Comparison of ENCODE assay signal across 11 cellular contexts in genomic region chr5:150139334-150139733, GRCh38. TPM values are rescaled to one million over a fixed set of nuclear protein-coding genes. Genes with fewer than 3 reads are reported as not detected.
DNase-seq lines count a peak whose midpoint lies in the region; ATAC-seq, FAIRE-seq and TF ChIP-seq lines count a peak whose summit lies in the region.
"Had no signal": no experiment of that assay in that cellular context is flagged by ENCODE, and none has a peak within 500 bp of the region (broad histone marks: within the 10 kb centered on the region; RNA-seq: fewer than 3 reads in every experiment).

No MANE protein-coding gene starts in this region.

- POLR2A ChIA-PET in A549 (lab: Yijun Ruan, JAX), result no interaction called here

- H3K4me1 ChIP-seq in A549, result peaks cover 66% of the 10 kb centered on the region
- peaks cover 91% of the 10 kb centered on the region for H3K4me1 ChIP-seq in fibroblast of lung (ENCODE audit: control insufficient read depth, extremely low read depth, insufficient read depth, low read length)
- H3K4me1 ChIP-seq in osteoblast (ENCODE audit: insufficient read depth, low read length), result peaks cover 84% of the 10 kb centered on the region
- H3K4me1 ChIP-seq in mucosa of descending colon (ENCODE audit: low read depth), result peaks cover 5% of the 10 kb centered on the region

- no peaks in the 10 kb centered on the region for H4K20me1 ChIP-seq in fibroblast of lung (ENCODE audit: control insufficient read depth, extremely low read depth, insufficient read depth, low read length)
- no peaks in the 10 kb centered on the region for H4K20me1 ChIP-seq in osteoblast (ENCODE audit: insufficient read depth, low read length)

- no peak for TF ChIP-seq EP300 in A549 (IDR thresholded peaks at IDR 0.05)

- TF ChIP-seq POLR2A in A549 (IDR thresholded peaks at IDR 0.05; ENCODE audit: low read length), result no peak

- 68% methylated on average over 6 of the region's 6 CpGs for WGBS in A549 (ENCODE audit: missing lambda C conversion rate)

- H3K27ac ChIP-seq in A549, result peak overlapping the region; percentile 55 to 93; a peak in 5 of 6 replicates
- peak overlapping the region; percentile 99 for H3K27ac ChIP-seq in fibroblast of lung (ENCODE audit: insufficient read depth, low read length)
- peak overlapping the region; percentile 96 for H3K27ac ChIP-seq in osteoblast (ENCODE audit: low read depth, low read length)

- no peak for DNase-seq in A549 (ENCODE audit: low read depth in 1 of 2, low spot score in 1 of 2)
- peak; percentile 75 for DNase-seq in RCC 7860 (ENCODE audit: low spot score)
- DNase-seq in fibroblast of lung (ENCODE audit: low read depth in 2 of 2), result peak; percentile 66 to 97
- no peak for DNase-seq in osteoblast (ENCODE audit: insufficient read length, low spot score, missing footprints)
- no peak for DNase-seq in COR-L47 (lab: John Stamatoyannopoulos, UW)
- DNase-seq in mucosa of descending colon, result no peak
- no peak for DNase-seq in DMS 273 (lab: John Stamatoyannopoulos, UW; ENCODE audit: unreplicated experiment)
- no peak for DNase-seq in NK-92 (lab: John Stamatoyannopoulos, UW; ENCODE audit: unreplicated experiment)
- DNase-seq: BE2C, SW 1271 had no signal

- H3K36me3 ChIP-seq in fibroblast of lung (ENCODE audit: control insufficient read depth, insufficient read depth, low read length), result peaks cover 25% of the 10 kb centered on the region
- peaks cover 36% of the 10 kb centered on the region for H3K36me3 ChIP-seq in osteoblast (ENCODE audit: insufficient read depth, low read length)
- no peaks in the 10 kb centered on the region for H3K36me3 ChIP-seq in mucosa of descending colon (ENCODE audit: low read depth)

- H3K79me2 ChIP-seq in fibroblast of lung (ENCODE audit: control insufficient read depth, insufficient read depth, low read length) (peaks cover 74% of the 10 kb centered on the region), osteoblast (ENCODE audit: insufficient read depth, low read length) (peaks cover 67% of the 10 kb centered on the region)

- ATAC-seq in A549, result no peak
- no peak for ATAC-seq in mucosa of descending colon

- H3K4me2 ChIP-seq in A549 (peak overlapping the region; percentile 38; the same call in 1 of the 3 replicates), fibroblast of lung (ENCODE audit: extremely low read depth, insufficient read depth, low read length) (peak overlapping the region; percentile 77), osteoblast (ENCODE audit: insufficient read depth, low read length) (peak overlapping the region; percentile 76)

- H3K4me3 ChIP-seq in A549 (no peak overlapping the region), fibroblast of lung (replicated peaks in 1 of 4; ENCODE audit: control extremely low read depth in 1 of 4, insufficient read depth in 1 of 4, low read depth in 3 of 4, low read length in 4 of 4) (peak overlapping the region in 1 of 4 experiments; percentile 0), osteoblast (ENCODE audit: insufficient read depth, low read length) (peak overlapping the region; percentile 22), mucosa of descending colon (no peak overlapping the region)
- H3K4me3 ChIP-seq: GM12878 had no signal

- CTCF ChIA-PET in A549 (lab: Yijun Ruan, JAX), result interaction anchor here (1.1 to 5.7 kb wide), 5 partner anchors 9 to 79 kb away, joined by 4 to 32 read pairs (median 17); no protein-coding TSS in a partner anchor

- peak overlapping the region; percentile 74 for H3K9ac ChIP-seq in fibroblast of lung (ENCODE audit: insufficient read depth, low read length)

- intact Hi-C loops in mucosa of descending colon (cut with DNase I, micrococcal nuclease), result no loop called here

- no peak for TF ChIP-seq RAD21 in A549 (conservative IDR thresholded peaks at IDR 0.05 in 1 of 2, IDR thresholded peaks at IDR 0.05 in 1 of 2)

- H3K27me3 ChIP-seq in fibroblast of lung (ENCODE audit: control insufficient read depth, insufficient read depth, low read length) (no peaks in the 10 kb centered on the region), osteoblast (ENCODE audit: insufficient read depth, low read length) (no peaks in the 10 kb centered on the region)
- H3K27me3 ChIP-seq: BE2C had no signal

- H2AFZ ChIP-seq in fibroblast of lung (ENCODE audit: low read length) (no peak overlapping the region), osteoblast (ENCODE audit: low read length) (no peak overlapping the region)

- no peaks in the 10 kb centered on the region for H3K9me3 ChIP-seq in A549
- H3K9me3 ChIP-seq in fibroblast of lung (ENCODE audit: control insufficient read depth, insufficient read depth, low read depth, low read length), result no peaks in the 10 kb centered on the region
- no peaks in the 10 kb centered on the region for H3K9me3 ChIP-seq in osteoblast (ENCODE audit: low read depth, low read length)
- H3K9me3 ChIP-seq in mucosa of descending colon, result no peaks in the 10 kb centered on the region
- H3K9me3 ChIP-seq: BE2C had no signal

- no peak for FAIRE-seq in A549 (lab: Jason Lieb, UNC)
- FAIRE-seq in RCC 7860 (lab: Jason Lieb, UNC), result no peak
- FAIRE-seq: GM12878 had no signal

- TF ChIP-seq CTCF in A549 (IDR thresholded peaks at IDR 0.05) (no peak), fibroblast of lung (conservative IDR thresholded peaks at IDR 0.05 in 1 of 2, IDR thresholded peaks at IDR 0.05 in 1 of 2; ENCODE audit: low read depth in 1 of 2, low read length in 2 of 2) (no peak), osteoblast (IDR thresholded peaks at IDR 0.05; ENCODE audit: extremely low read depth, low read depth, low read length) (no peak), mucosa of descending colon (IDR thresholded peaks at IDR 0.05) (no peak)

TF ChIP-seq in A549, 52 proteins besides CTCF, POLR2A, EP300 and RAD21 (continues in another document):
- TF ChIP-seq ATOH8 (CRISPR knock-in tag; IDR thresholded peaks at IDR 0.05; ENCODE audit: low read depth), result no peak

RNA-seq across cellular contexts. Expression of gene PDGFRB, which starts 16.3 kb away (rescaled TPM):
- polyA plus RNA-seq in A549 (2011; rRNA removed) (0.15 and 0.22 TPM in 2 replicates), A549 (2017; fragmentation: RNase III; extraction: RNeasy Plus Mini Kit Qiagen cat#74134 plus additional on column Dnase treatment) (0.05 to 0.24 TPM (median 0.22 TPM) in 3 replicates), fibroblast of lung (77.4 and 347 TPM in 2 replicates)
- polyA plus RNA-seq in A549 (2012; cell fraction: cytosol; rRNA removed), result 0.05 and 0.09 TPM in 2 replicates
- 0.18 and 0.38 TPM in 2 replicates for polyA plus RNA-seq in A549 (2012; cell fraction: nucleus; rRNA removed)
- 0.25 and 0.54 TPM in 2 replicates for polyA minus RNA-seq in A549 (2011; rRNA and poly(A)+ RNA removed)
- total RNA-seq in fibroblast of lung (151 and 231 TPM in 2 replicates), osteoblast (531 and 567 TPM in 2 replicates), mucosa of descending colon (10 to 100 TPM; 13.9 to 61.5 (median 27.1) TPM)
- polyA plus RNA-seq in fibroblast of lung (2012), result 109 and 618 TPM in 2 replicates
- polyA minus RNA-seq in fibroblast of lung (ENCODE audit: low replicate concordance), result 549 and 2,332 TPM in 2 replicates

RNA-seq across cellular contexts. Expression of gene CDX1, which starts 27.2 kb away (rescaled TPM):
- polyA plus RNA-seq in A549 (2011; rRNA removed) (not detected in 2 replicates), A549 (2017; fragmentation: RNase III; extraction: RNeasy Plus Mini Kit Qiagen cat#74134 plus additional on column Dnase treatment) (not detected in 3 replicates), fibroblast of lung (0.09 and 1.8 TPM in 2 replicates)
- not detected in 2 replicates for polyA plus RNA-seq in A549 (2012; cell fraction: cytosol; rRNA removed)
- polyA plus RNA-seq in A549 (2012; cell fraction: nucleus; rRNA removed), result not detected in 2 replicates
- not detected in 2 replicates for polyA minus RNA-seq in A549 (2011; rRNA and poly(A)+ RNA removed)
- total RNA-seq in fibroblast of lung (under 0.01 and 0.33 TPM in 2 replicates), osteoblast (0.29 and 0.36 TPM in 2 replicates), mucosa of descending colon (100 to 1,000 TPM; 140 to 306 (median 302) TPM)
- 1.6 TPM in 1 of 2 replicates, not detected in the other for polyA plus RNA-seq in fibroblast of lung (2012)
- polyA minus RNA-seq in fibroblast of lung (ENCODE audit: low replicate concordance), result 1.5 TPM in 1 of 2 replicates, not detected in the other
- total RNA-seq: GM12878 had no signal
- polyA plus RNA-seq: GM12878 had no signal

RNA-seq across cellular contexts. Expression of gene SLC6A7, which starts 50.5 kb away (rescaled TPM):
- polyA plus RNA-seq in A549 (2011; rRNA removed), result not detected in 2 replicates
- polyA plus RNA-seq in A549 (2012; cell fraction: cytosol; rRNA removed), result not detected in 2 replicates
- polyA plus RNA-seq in A549 (2012; cell fraction: nucleus; rRNA removed), result not detected in 2 replicates
- not detected in 3 replicates for polyA plus RNA-seq in A549 (2017; fragmentation: RNase III; extraction: RNeasy Plus Mini Kit Qiagen cat#74134 plus additional on column Dnase treatment)
- polyA minus RNA-seq in A549 (2011; rRNA and poly(A)+ RNA removed), result 0.04 TPM in 1 of 2 replicates, not detected in the other
- not detected in 2 replicates for total RNA-seq in fibroblast of lung
- polyA plus RNA-seq in fibroblast of lung, result 0.02 TPM in 1 of 2 replicates, not detected in the other
- 0.03 TPM in 1 of 2 replicates, not detected in the other for polyA plus RNA-seq in fibroblast of lung (2012)
- polyA minus RNA-seq in fibroblast of lung (ENCODE audit: low replicate concordance), result not detected in 2 replicates
- under 0.01 TPM in 1 of 2 replicates, not detected in the other for total RNA-seq in osteoblast
- 10 to 100 TPM; 15.2 to 26.4 (median 18.9) TPM for total RNA-seq in mucosa of descending colon

RNA-seq across cellular contexts. Expression of gene CSF1R, which starts 53.0 kb away (rescaled TPM):
- polyA plus RNA-seq in A549 (2011; rRNA removed) (0.06 and 0.12 TPM in 2 replicates), A549 (2017; fragmentation: RNase III; extraction: RNeasy Plus Mini Kit Qiagen cat#74134 plus additional on column Dnase treatment) (not detected in 3 replicates), fibroblast of lung (0.07 and 0.15 TPM in 2 replicates)
- 0.04 and 0.10 TPM in 2 replicates for polyA plus RNA-seq in A549 (2012; cell fraction: cytosol; rRNA removed)
- 0.02 and 0.15 TPM in 2 replicates for polyA plus RNA-seq in A549 (2012; cell fraction: nucleus; rRNA removed)
- polyA minus RNA-seq in A549 (2011; rRNA and poly(A)+ RNA removed), result not detected in 2 replicates
- total RNA-seq in fibroblast of lung (not detected in 2 replicates), osteoblast (0.36 and 0.88 TPM in 2 replicates), mucosa of descending colon (10 to 100 TPM in 2 of 3 donors, 1 to 10 TPM in 1; 9.0 to 39.0 (median 20.4) TPM)
- polyA plus RNA-seq in fibroblast of lung (2012), result 0.22 and 0.24 TPM in 2 replicates
- polyA minus RNA-seq in fibroblast of lung (ENCODE audit: low replicate concordance), result not detected in 2 replicates

Comparison
In these comparisons a context has a peak if more than half of its experiments do, and no peak if none do; other contexts are left out.
1. DNase-seq: peak in RCC 7860 (single experiment) and fibroblast of lung (2 of 2); none in A549 (0 of 2), osteoblast (single experiment), COR-L47 (single experiment), mucosa of descending colon (0 of 3), DMS 273 (single experiment) and NK-92 (single experiment).
2. RNA of gene CDX1, which starts 27.2 kb away (total RNA-seq): 140 to 306 TPM in mucosa of descending colon; 0.29 to 0.36 TPM in osteoblast and under 0.01 to 0.33 TPM in fibroblast of lung; every median in the first group is over 100 times any median in the second.
3. RNA of gene SLC6A7, which starts 50.5 kb away (total RNA-seq): 15.2 to 26.4 TPM in mucosa of descending colon; not detected in fibroblast of lung and under 0.01 TPM in osteoblast; every median in the first group is over 10 times any median in the second.
4. Peak in every context shown above with its lines, with median percentiles within 50 percentile points of each other: H3K27ac ChIP-seq and H3K4me2 ChIP-seq.